Comparison of ENCODE assay signal across 19 cellular contexts in genomic region chr7:159022238-159022993, GRCh38.
DNase-seq lines count a peak whose midpoint lies in the region; TF ChIP-seq lines count a peak whose summit lies in the region.
"Had no signal": no experiment of that assay in that cellular context is flagged by ENCODE, and none has a peak within 500 bp of the region (broad histone marks: within the 10 kb centered on the region; RNA-seq: fewer than 3 reads in every experiment).

No MANE protein-coding gene starts in this region.

- BruUV-seq in OCI-LY7 (replicated peaks; lab: Mats Ljungman, UMichigan): no TSS peak

- intact Hi-C loops in OCI-LY7 (cut with micrococcal nuclease; ENCODE audit: unreplicated experiment): no loop called here

- H3K79me2 ChIP-seq in OCI-LY7 (ENCODE audit: insufficient read depth, low read depth, low read length): no peaks in the 10 kb centered on the region
- no peaks in the 10 kb centered on the region for H3K79me2 ChIP-seq in neural progenitor cell (ENCODE audit: low read depth)

- peaks cover 24% of the 10 kb centered on the region for H3F3A ChIP-seq in neural progenitor cell (ENCODE audit: low read depth)

- H3K4me3 ChIP-seq in OCI-LY7 (ENCODE audit: low read depth, low read length, poor library complexity, severe bottlenecking) (no peak overlapping the region), neural progenitor cell (no peak overlapping the region)
- H3K4me3 ChIP-seq: coronary artery, gastroesophageal sphincter had no signal

- H3K9ac ChIP-seq in neural progenitor cell: no peak overlapping the region

- TF ChIP-seq CTCF in OCI-LY7 (conservative IDR thresholded peaks at IDR 0.05; ENCODE audit: low read length): no peak
- TF ChIP-seq CTCF in neural progenitor cell (IDR thresholded peaks at IDR 0.05): no peak

- no peaks in the 10 kb centered on the region for H3K27me3 ChIP-seq in neural progenitor cell
- H3K27me3 ChIP-seq: gastroesophageal sphincter had no signal

- H3K27ac ChIP-seq in OCI-LY7 (ENCODE audit: low read depth, low read length, poor library complexity, severe bottlenecking) (no peak overlapping the region), neural progenitor cell (no peak overlapping the region)
- H3K27ac ChIP-seq: coronary artery, gastroesophageal sphincter, WERI-Rb-1 had no signal

- no peaks in the 10 kb centered on the region for H3K4me1 ChIP-seq in OCI-LY7 (ENCODE audit: insufficient read depth, low read length, poor library complexity, severe bottlenecking)
- H3K4me1 ChIP-seq in neural progenitor cell: peaks cover 34% of the 10 kb centered on the region

- H4K20me1 ChIP-seq in OCI-LY7 (ENCODE audit: insufficient read depth, low read length) (no peaks in the 10 kb centered on the region), neural progenitor cell (ENCODE audit: low read depth) (no peaks in the 10 kb centered on the region)

- 0 out of 2 replicates have a peak, but pooled peaks cover 6% of the 10 kb centered on the region for H3K9me3 ChIP-seq in OCI-LY7 (ENCODE audit: low read length)
- no peaks in the 10 kb centered on the region for H3K9me3 ChIP-seq in neural progenitor cell (ENCODE audit: low read depth)
- H3K9me3 ChIP-seq: gastroesophageal sphincter had no signal

- DNase-seq in COLO668 (lab: John Stamatoyannopoulos, UW; ENCODE audit: unreplicated experiment): peak; percentile 91
- peak; percentile 4 for DNase-seq in EL
- peak; percentile 78 for DNase-seq in RPMI8226
- DNase-seq in kidney tubule cell (ENCODE audit: low spot score): peak; percentile 39
- no peak for DNase-seq in NCI-H774 (lab: John Stamatoyannopoulos, UW)
- no peak for DNase-seq in foreskin melanocyte
- no peak for DNase-seq in OCI-LY7 (ENCODE audit: low spot score)
- DNase-seq in neural progenitor cell (ENCODE audit: low spot score): no peak
- DNase-seq: NCI-H1417, NCI-H446, OCI-M1, SW 1271, WERI-Rb-1 had no signal

- peaks cover 3% of the 10 kb centered on the region for H3K9me3 Mint-ChIP-seq in neural progenitor cell
- H3K9me3 Mint-ChIP-seq: activated T-helper 17 cell treated with anti-CD3 and anti-CD28 coated beads, Interleukin-2, amount 50 U/mL, for 72 hours; nephron; stimulated activated naive CD8-positive, alpha-beta T cell treated with anti-CD3 and anti-CD28 coated beads, Interleukin-15, Interleukin-2, amounts not matched to agents 100 ng/mL and 50 ng/mL, for 24 hours had no signal

- peaks cover 50% of the 10 kb centered on the region for H3K4me1 Mint-ChIP-seq in neural progenitor cell
- H3K4me1 Mint-ChIP-seq: activated T-helper 17 cell treated with anti-CD3 and anti-CD28 coated beads, Interleukin-2, amount 50 U/mL, for 72 hours; IgD-negative memory B cell had no signal

- H2AFZ ChIP-seq in OCI-LY7 (ENCODE audit: low read length) (no peak overlapping the region), neural progenitor cell (replicated peaks) (no peak overlapping the region)

- H3K4me2 ChIP-seq in OCI-LY7 (ENCODE audit: low read length): no peak overlapping the region
- H3K4me2 ChIP-seq in neural progenitor cell: no peak overlapping the region

- POLR2A ChIA-PET in OCI-LY7 (lab: Charles Lee): no interaction called here

- H3K27me3 Mint-ChIP-seq in neural progenitor cell (ENCODE audit: insufficient read depth, low read depth): peaks cover 24% of the 10 kb centered on the region

- H3K27ac Mint-ChIP-seq in neural progenitor cell: no peak overlapping the region
- H3K27ac Mint-ChIP-seq: activated T-helper 17 cell treated with anti-CD3 and anti-CD28 coated beads, Interleukin-2, amount 50 U/mL, for 72 hours; IgD-negative memory B cell; nephron; stimulated activated naive CD8-positive, alpha-beta T cell treated with anti-CD3 and anti-CD28 coated beads, Interleukin-15, Interleukin-2, amounts not matched to agents 100 ng/mL and 50 ng/mL, for 24 hours had no signal

- no peak overlapping the region for H3K4me3 Mint-ChIP-seq in neural progenitor cell
- H3K4me3 Mint-ChIP-seq: activated T-helper 17 cell treated with anti-CD3 and anti-CD28 coated beads, Interleukin-2, amount 50 U/mL, for 72 hours; nephron; stimulated activated naive CD8-positive, alpha-beta T cell treated with anti-CD3 and anti-CD28 coated beads, Interleukin-15, Interleukin-2, amounts not matched to agents 100 ng/mL and 50 ng/mL, for 24 hours had no signal

- CTCF ChIA-PET in OCI-LY7 (lab: Charles Lee; ENCODE audit: unreplicated experiment): no interaction called here

- H3K9me2 ChIP-seq in OCI-LY7 (ENCODE audit: insufficient read depth, low read length): no peaks in the 10 kb centered on the region

- H3K36me3 ChIP-seq in OCI-LY7 (ENCODE audit: insufficient read depth, low read length) (no peaks in the 10 kb centered on the region), neural progenitor cell (no peaks in the 10 kb centered on the region)
- H3K36me3 ChIP-seq: gastroesophageal sphincter, WERI-Rb-1 had no signal

- H3K36me3 Mint-ChIP-seq in neural progenitor cell: peaks cover 2% of the 10 kb centered on the region
- H3K36me3 Mint-ChIP-seq: IgD-negative memory B cell had no signal

Comparison
In these comparisons a context has a peak if more than half of its experiments do, and no peak if none do; other contexts are left out.
1. DNase-seq: peak in COLO668 (single experiment), EL (single experiment), RPMI8226 (single experiment) and kidney tubule cell (single experiment); none in NCI-H774 (single experiment), foreskin melanocyte (single experiment), OCI-LY7 (single experiment) and neural progenitor cell (single experiment).